ENCODE assay signal across 8 cellular contexts in genomic region chr20:5120189-5120484, GRCh38. TPM values are rescaled to one million over a fixed set of nuclear protein-coding genes. Genes with fewer than 3 reads are reported as not detected.
DNase-seq lines count a peak whose midpoint lies in the region; ATAC-seq, FAIRE-seq and TF ChIP-seq lines count a peak whose summit lies in the region.

No MANE protein-coding gene starts in this region.

- H3K27ac Mint-ChIP-seq in activated T-cell treated with anti-CD3 and anti-CD28 coated beads, Interleukin-2, amount 50 U/mL, for 72 hours: peak overlapping the region; percentile 89
- H3K27ac Mint-ChIP-seq in astrocyte (ENCODE audit: unreplicated experiment): peak overlapping the region; percentile 94

- peak overlapping the region; percentile 93 for H3K9ac ChIP-seq in astrocyte (ENCODE audit: low read length)

- no peak for TF ChIP-seq CTCF in astrocyte (IDR thresholded peaks at IDR 0.05; ENCODE audit: insufficient read depth, low read depth, low read length)
- no peak for TF ChIP-seq CTCF in lower leg skin (IDR thresholded peaks at IDR 0.05)
- no peak for TF ChIP-seq CTCF in tibial nerve (IDR thresholded peaks at IDR 0.05)

- no peaks in the 10 kb centered on the region for H3K27me3 ChIP-seq in astrocyte (ENCODE audit: insufficient read depth, low read length)
- no peaks in the 10 kb centered on the region for H3K27me3 ChIP-seq in tibial nerve

- peaks cover 73% of the 10 kb centered on the region for H3K4me1 Mint-ChIP-seq in activated T-cell treated with anti-CD3 and anti-CD28 coated beads, Interleukin-2, amount 50 U/mL, for 72 hours (ENCODE audit: low read depth)
- peaks cover 22% of the 10 kb centered on the region for H3K4me1 Mint-ChIP-seq in astrocyte (ENCODE audit: low read depth, unreplicated experiment)

- peak overlapping the region; percentile 70 for H2AFZ ChIP-seq in astrocyte (ENCODE audit: low read depth, low read length)

- H3K36me3 ChIP-seq in astrocyte (ENCODE audit: insufficient read depth, low read length): peaks cover 20% of the 10 kb centered on the region
- peaks cover 0 to 23% (median 0%) of the 10 kb centered on the region in 3 donors for H3K36me3 ChIP-seq in tibial nerve

- H3K4me3 ChIP-seq in astrocyte (ENCODE audit: insufficient read depth, low read depth, low read length): peak overlapping the region; percentile 99
- H3K4me3 ChIP-seq in lower leg skin (ENCODE audit: low read depth, poor library complexity, severe bottlenecking): peak overlapping the region; percentile 28
- H3K4me3 ChIP-seq in tibial nerve: peak overlapping the region; percentile 43 to 89 (median 74)

- H3K27ac ChIP-seq in astrocyte (ENCODE audit: low read depth, low read length) (peak overlapping the region; percentile 88), tibial nerve (peak overlapping the region; percentile 74 to 89 (median 87))

- DNase-seq in activated T-cell treated with anti-CD3 and anti-CD28 coated beads, Interleukin-2, amount 50 U/mL, for 72 hours: no peak
- DNase-seq in activated T-cell treated with anti-CD3 and anti-CD28 coated beads, Interleukin-2, amount 50 U/mL, for 48 hours: no peak
- DNase-seq in astrocyte (ENCODE audit: low read depth) (no peak), lower leg skin (ENCODE audit: low spot score in 2 of 2) (no peak), tibial nerve (ENCODE audit: low spot score in 2 of 2) (no peak), hypothalamus (lab: John Stamatoyannopoulos, UW) (no peak)

- no peaks in the 10 kb centered on the region for H3K4me1 ChIP-seq in astrocyte (ENCODE audit: insufficient read depth, low read length)
- peaks cover 0 to 19% (median 11%) of the 10 kb centered on the region in 4 donors for H3K4me1 ChIP-seq in tibial nerve

- no peaks in the 10 kb centered on the region for H3K27me3 Mint-ChIP-seq in activated T-cell treated with anti-CD3 and anti-CD28 coated beads, Interleukin-2, amount 50 U/mL, for 72 hours (ENCODE audit: low read depth)
- no peaks in the 10 kb centered on the region for H3K27me3 Mint-ChIP-seq in astrocyte (ENCODE audit: low read depth, unreplicated experiment)

- TF ChIP-seq EP300 in tibial nerve (IDR thresholded peaks at IDR 0.05): no peak

- peak overlapping the region; percentile 86 to 92 for H3K4me3 Mint-ChIP-seq in activated T-cell treated with anti-CD3 and anti-CD28 coated beads, Interleukin-2, amount 50 U/mL, for 72 hours
- H3K4me3 Mint-ChIP-seq in astrocyte (ENCODE audit: unreplicated experiment): peak overlapping the region; percentile 94

- no peaks in the 10 kb centered on the region for H3K9me3 Mint-ChIP-seq in activated T-cell treated with anti-CD3 and anti-CD28 coated beads, Interleukin-2, amount 50 U/mL, for 72 hours
- H3K9me3 Mint-ChIP-seq in astrocyte (ENCODE audit: unreplicated experiment): no peaks in the 10 kb centered on the region

- peaks cover 29% of the 10 kb centered on the region for H4K20me1 ChIP-seq in astrocyte (ENCODE audit: insufficient read depth, low read length)

- intact Hi-C loops in lower leg skin (cut with DNase I; ENCODE audit: low total_unique reads): no loop called here

- no peak for FAIRE-seq in astrocyte (lab: Jason Lieb, UNC)

- H3K36me3 Mint-ChIP-seq in activated T-cell treated with anti-CD3 and anti-CD28 coated beads, Interleukin-2, amount 50 U/mL, for 72 hours (ENCODE audit: insufficient read depth in 2 of 2): peaks cover 10 to 34% of the 10 kb centered on the region in 2 donors
- H3K36me3 Mint-ChIP-seq in astrocyte (ENCODE audit: low read depth, unreplicated experiment): no peaks in the 10 kb centered on the region

- H3K79me2 ChIP-seq in astrocyte (ENCODE audit: insufficient read depth, low read length): peaks cover 41% of the 10 kb centered on the region

- peak overlapping the region; percentile 92 for H3K4me2 ChIP-seq in astrocyte (ENCODE audit: low read length)

- no peak for ATAC-seq in activated T-cell treated with anti-CD3 and anti-CD28 coated beads, Interleukin-2, amount 50 U/mL, for 72 hours (replicated peaks in 1 of 2)
- no peak for ATAC-seq in HG03571 (IDR thresholded peaks at IDR 0.05; ENCODE audit: unreplicated experiment)
- no peak for ATAC-seq in GM21619 (IDR thresholded peaks at IDR 0.05; ENCODE audit: unreplicated experiment)

- TF ChIP-seq POLR2A in lower leg skin (IDR thresholded peaks at IDR 0.05) (no peak), tibial nerve (IDR thresholded peaks at IDR 0.05) (no peak)

- WGBS in lower leg skin, 2 donors: 1 to 3% methylated on average over 10 of the region's 10 CpGs
- WGBS in tibial nerve, 2 donors: 2% methylated on average over 10 of the region's 10 CpGs

- no peaks in the 10 kb centered on the region for H3K9me3 ChIP-seq in astrocyte (ENCODE audit: insufficient read depth, low read depth, low read length)
- no peaks in the 10 kb centered on the region for H3K9me3 ChIP-seq in tibial nerve

RNA-seq across cellular contexts. Expression of gene PCNA, which starts 0.4 kb away (rescaled TPM):
- 100 to 1,000 TPM; 383 to 474 TPM for total RNA-seq in activated T-cell treated with anti-CD3 and anti-CD28 coated beads, Interleukin-2, amount 50 U/mL, for 72 hours
- total RNA-seq in astrocyte (73.0 and 77.6 TPM in 2 replicates), lower leg skin (10 to 100 TPM; 39.4 to 47.0 (median 43.4) TPM), tibial nerve (10 to 100 TPM; 28.2 to 42.8 (median 37.4) TPM)

RNA-seq across cellular contexts. Expression of gene CDS2, which starts 6.7 kb away (rescaled TPM):
- total RNA-seq in activated T-cell treated with anti-CD3 and anti-CD28 coated beads, Interleukin-2, amount 50 U/mL, for 72 hours: 10 to 100 TPM; 62.0 to 67.2 TPM
- total RNA-seq in astrocyte: 46.3 and 53.9 TPM in 2 replicates
- 10 to 100 TPM; 12.3 to 16.9 (median 14.7) TPM for total RNA-seq in lower leg skin
- 10 to 100 TPM; 29.4 to 35.0 (median 34.1) TPM for total RNA-seq in tibial nerve

RNA-seq across cellular contexts. Expression of gene TMEM230, which starts 7.3 kb away (rescaled TPM):
- total RNA-seq in activated T-cell treated with anti-CD3 and anti-CD28 coated beads, Interleukin-2, amount 50 U/mL, for 72 hours: 10 to 100 TPM; 70.9 to 71.9 TPM
- total RNA-seq in astrocyte (82.6 and 95.6 TPM in 2 replicates), lower leg skin (10 to 100 TPM; 19.7 to 44.0 (median 35.9) TPM), tibial nerve (10 to 100 TPM; 55.9 to 88.1 (median 84.7) TPM)

Comparison
In these comparisons a context has a peak if more than half of its experiments do, and no peak if none do; other contexts are left out.
1. H3K4me3 ChIP-seq: peak in every context shown above with its lines; median percentile 99 in astrocyte; 74 in tibial nerve; 28 in lower leg skin.